Comparison of ENCODE assay signal across 10 cellular contexts in the genomic region with DNA sequence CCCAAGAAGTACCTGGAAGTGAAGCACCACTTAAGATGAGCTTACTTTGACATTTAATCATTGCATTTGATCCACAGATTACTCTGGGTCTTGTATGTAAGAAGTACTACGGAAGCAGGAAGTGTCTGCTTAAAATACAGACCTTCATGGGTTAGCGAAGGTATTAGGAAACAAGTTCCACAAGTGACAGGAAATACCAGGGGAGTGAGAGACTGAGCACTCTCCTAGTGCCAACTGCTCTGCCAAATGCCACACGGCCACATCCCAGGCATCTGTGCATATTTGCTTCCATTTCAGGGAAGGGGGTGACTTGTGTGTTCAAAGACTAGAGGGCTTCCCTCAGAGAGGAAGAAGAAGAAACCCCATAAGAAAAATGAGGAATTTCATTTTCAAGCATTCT. TPM values are rescaled to one million over a fixed set of nuclear protein-coding genes. Genes with fewer than 3 reads are reported as not detected.
DNase-seq lines count a peak whose midpoint lies in the region; ATAC-seq, FAIRE-seq and TF ChIP-seq lines count a peak whose summit lies in the region.
"Had no signal": no experiment of that assay in that cellular context is flagged by ENCODE, and none has a peak within 500 bp of the region (broad histone marks: within the 10 kb centered on the region; RNA-seq: fewer than 3 reads in every experiment).

No MANE protein-coding gene starts in this region.

- TF ChIP-seq CTCF in right lobe of liver (IDR thresholded peaks at IDR 0.05) (no peak), HepG2 (CRISPR knock-in tag; IDR thresholded peaks at IDR 0.05) (no peak), HFFc6 (IDR thresholded peaks at IDR 0.05) (no peak)

- H3K79me2 ChIP-seq in HepG2 (ENCODE audit: insufficient read depth, low read length) = no peaks in the 10 kb centered on the region

- H3K4me2 ChIP-seq in HepG2 (ENCODE audit: low read depth, low read length) = no peak overlapping the region

- H3K36me3 ChIP-seq in right lobe of liver (no peaks in the 10 kb centered on the region), HepG2 (replicated peaks in 1 of 2; ENCODE audit: control insufficient read depth in 1 of 2, insufficient read depth in 2 of 2, low read length in 2 of 2) (no peaks in the 10 kb centered on the region)

- no peaks in the 10 kb centered on the region for H3K9me3 ChIP-seq in right lobe of liver
- H3K9me3 ChIP-seq in HepG2 (ENCODE audit: low read length) = no peaks in the 10 kb centered on the region
- no peaks in the 10 kb centered on the region for H3K9me3 ChIP-seq in T-helper 17 cell (ENCODE audit: control insufficient read depth, low read length, poor library complexity, severe bottlenecking)

- CTCF ChIA-PET in HepG2 (lab: Yijun Ruan, JAX; ENCODE audit: low intra/inter-chr PET ratio, low total read pairs) = interaction anchor here (1.9 kb wide), 1 partner anchor 200 kb away, joined by 5 read pairs; no protein-coding TSS in a partner anchor

- TF ChIP-seq POLR2A in right lobe of liver (IDR thresholded peaks at IDR 0.05) = no peak
- TF ChIP-seq POLR2A in HepG2 (IDR thresholded peaks at IDR 0.05; ENCODE audit: insufficient read depth in 1 of 2, low read depth in 2 of 2, low read length in 2 of 2) = no peak

- H3K9ac ChIP-seq in HepG2 (ENCODE audit: insufficient read depth, low read depth, low read length) = no peak overlapping the region

- peak overlapping the region; percentile 55 for H3K4me3 Mint-ChIP-seq in T-helper 17 cell
- no peak overlapping the region for H3K4me3 Mint-ChIP-seq in HFFc6

- in situ Hi-C loops in HepG2 (cut with HindIII; ENCODE audit: extremely low pct_ligation_motif_present, low pct_unique_long_range_greater_than_20kb) = no loop called here

- H3K27ac ChIP-seq in right lobe of liver (no peak overlapping the region), HepG2 (ENCODE audit: extremely low read length, insufficient read depth, low read length) (no peak overlapping the region)

- H3K9me3 Mint-ChIP-seq in HFFc6 = no peaks in the 10 kb centered on the region

- 16% methylated on average over 3 of the region's 3 CpGs for WGBS in right lobe of liver (ENCODE audit: insufficient coverage, low coverage, low lambda C conversion rate, missing lambda C conversion rate)
- WGBS in HepG2 (ENCODE audit: low lambda C conversion rate) = 17% methylated on average over 3 of the region's 3 CpGs

- ATAC-seq in right lobe of liver (peak in 3 of 4 donors; percentile 21 to 86 (median 42)), HepG2 (no peak), T-helper 17 cell (peak; percentile 45)

- H3K27me3 Mint-ChIP-seq in T-helper 17 cell = no peaks in the 10 kb centered on the region
- H3K27me3 Mint-ChIP-seq in HFFc6 (ENCODE audit: insufficient read depth) = no peaks in the 10 kb centered on the region; the same call in 1 of the 2 replicates

- TF ChIP-seq EP300 in HepG2 (IDR thresholded peaks at IDR 0.05; ENCODE audit: low read depth in 2 of 2, low read length in 2 of 2) = no peak
- no peak for TF ChIP-seq EP300 in HepG2 (CRISPR knock-in tag; IDR thresholded peaks at IDR 0.05; ENCODE audit: borderline replicate concordance)

- no peak overlapping the region for H3K4me3 ChIP-seq in right lobe of liver
- H3K4me3 ChIP-seq in HepG2 (replicated peaks in 1 of 3; ENCODE audit: insufficient read depth in 1 of 3, low read depth in 2 of 3, low read length in 3 of 3) = no peak overlapping the region

- no peaks in the 10 kb centered on the region for H4K20me1 ChIP-seq in HepG2 (ENCODE audit: insufficient read depth, low read length)

- H2AFZ ChIP-seq in HepG2 (ENCODE audit: low read length) = no peak overlapping the region

- intact Hi-C loops in right lobe of liver (cut with DNase I) (loop anchor here (5.0 to 10.0 kb wide), 2 partner anchors 198 to 200 kb away; no protein-coding TSS in a partner anchor), HepG2 (cut with micrococcal nuclease; ENCODE audit: unreplicated experiment) (no loop called here)

- H3K4me1 ChIP-seq in right lobe of liver = no peaks in the 10 kb centered on the region
- no peaks in the 10 kb centered on the region for H3K4me1 ChIP-seq in HepG2 (ENCODE audit: insufficient read depth, low read length)

- H3K27ac Mint-ChIP-seq in T-helper 17 cell = peak overlapping the region; percentile 43
- H3K27ac Mint-ChIP-seq in HFFc6 = no peak overlapping the region

- FAIRE-seq in HepG2 (lab: Jason Lieb, UNC) (no peak), frontal cortex (lab: Jason Lieb, UNC) (no peak)

- H3K27me3 ChIP-seq in right lobe of liver (no peaks in the 10 kb centered on the region), HepG2 (ENCODE audit: control insufficient read depth in 1 of 2, insufficient read depth in 2 of 2, low read length in 2 of 2) (no peaks in the 10 kb centered on the region)

- no peak for TF ChIP-seq RAD21 in HepG2 (CRISPR knock-in tag; IDR thresholded peaks at IDR 0.05)

- BruUV-seq in HepG2 (replicated peaks; lab: Mats Ljungman, UMichigan) = no TSS peak

- H3K4me1 Mint-ChIP-seq in T-helper 17 cell = peaks cover 24% of the 10 kb centered on the region
- H3K4me1 Mint-ChIP-seq in HFFc6 (ENCODE audit: low read depth) = peaks cover 27% of the 10 kb centered on the region

- POLR2A ChIA-PET in HepG2 (lab: Yijun Ruan, JAX) = no interaction called here

- DNase-seq in right lobe of liver (no peak), HepG2 (ENCODE audit: low spot score) (no peak), T-helper 17 cell (no peak), iris pigment epithelial cell (ENCODE audit: low read depth) (peak; percentile 16), frontal cortex (ENCODE audit: low spot score in 2 of 2) (no peak), HFFc6 (no peak), hepatic stellate cell (ENCODE audit: low spot score) (no peak)
- no peak for DNase-seq in stimulated activated CD4-positive, alpha-beta T cell treated with anti-CD3 and anti-CD28 coated beads, Interleukin-4, amount 100 ng/mL, for 4 hours
- DNase-seq: MM.1S; stimulated activated CD4-positive, alpha-beta T cell treated with anti-CD3 and anti-CD28 coated beads, Interleukin-1b, Interleukin-23, amount 100 ng/mL, for 48 hours had no signal

- H3K36me3 Mint-ChIP-seq in T-helper 17 cell (ENCODE audit: low read depth) (peaks cover 2% of the 10 kb centered on the region), HFFc6 (ENCODE audit: low read depth) (no peaks in the 10 kb centered on the region)

TF ChIP-seq in HepG2, 621 proteins besides CTCF, POLR2A, EP300 and RAD21 (continues in another document):
- no peak for TF ChIP-seq ZNF496 (CRISPR knock-in tag; IDR thresholded peaks at IDR 0.05; ENCODE audit: insufficient replicate concordance)
- TF ChIP-seq ZFP36 (IDR thresholded peaks at IDR 0.05; ENCODE audit: borderline replicate concordance, low read depth, low read length, partially characterized antibody) = no peak
- no peak for TF ChIP-seq ZEB1 (IDR thresholded peaks at IDR 0.05; ENCODE audit: insufficient replicate concordance, low read depth)
- no peak for TF ChIP-seq CREB3 (CRISPR knock-in tag; IDR thresholded peaks at IDR 0.05)
- TF ChIP-seq ZNF784 (CRISPR knock-in tag; IDR thresholded peaks at IDR 0.05; ENCODE audit: borderline replicate concordance) = no peak

RNA-seq across cellular contexts. Expression of gene ANK3, which starts 57.2 kb away (rescaled TPM):
- total RNA-seq in right lobe of liver = 10 to 100 TPM in 5 of 6 experiments, 1 to 10 TPM in 1; 7.8 to 25.7 (median 16.6) TPM
- not detected in 2 replicates for total RNA-seq in HepG2 (2016; rRNA removed; fragmentation: Illumina TruSeq; extraction: Trizol)
- not detected in 2 replicates for total RNA-seq in HepG2 (2016; cell fraction: cytosol; rRNA removed; fragmentation: Illumina TruSeq; extraction: Trizol; ENCODE audit: low read depth)
- 0.39 TPM in 1 of 2 replicates, not detected in the other for total RNA-seq in HepG2 (2016; cell fraction: insoluble cytoplasmic fraction; rRNA removed; fragmentation: Illumina TruSeq; extraction: Trizol)
- total RNA-seq in HepG2 (2016; cell fraction: membrane; rRNA removed; fragmentation: Illumina TruSeq; extraction: Trizol) = not detected in 2 replicates
- not detected in 2 replicates for total RNA-seq in HepG2 (2016; cell fraction: nucleus; rRNA removed; fragmentation: Illumina TruSeq; extraction: Trizol)
- polyA plus RNA-seq in HepG2 (2011; rRNA removed) = not detected in 2 replicates
- not detected in 2 replicates for polyA plus RNA-seq in HepG2 (2011; cell fraction: cytosol; rRNA removed)
- polyA plus RNA-seq in HepG2 (2011; cell fraction: nucleus; rRNA removed) = not detected in 2 replicates
- polyA plus RNA-seq in HepG2 (2012) = not detected in 2 replicates
- polyA plus RNA-seq in HepG2 (2016; cell fraction: cytosol; fragmentation: Illumina TruSeq; extraction: Trizol; ENCODE audit: low read depth) = not detected in 2 replicates
- not detected in 2 replicates for polyA plus RNA-seq in HepG2 (2016; cell fraction: insoluble cytoplasmic fraction; fragmentation: Illumina TruSeq; extraction: Trizol; ENCODE audit: low read depth)
- not detected in 2 replicates for polyA plus RNA-seq in HepG2 (2016; cell fraction: membrane; fragmentation: Illumina TruSeq; extraction: Trizol; ENCODE audit: low read depth)
- not detected in 2 replicates for polyA plus RNA-seq in HepG2 (2016; cell fraction: nucleus; fragmentation: Illumina TruSeq; extraction: Trizol; ENCODE audit: insufficient read depth, low read depth)
- polyA minus RNA-seq in HepG2 (2011; rRNA and poly(A)+ RNA removed; ENCODE audit: low replicate concordance) = 10.7 TPM in 1 of 2 replicates, not detected in the other
- not detected in 2 replicates for polyA minus RNA-seq in HepG2 (2011; cell fraction: cytosol; rRNA and poly(A)+ RNA removed)
- not detected in 2 replicates for polyA minus RNA-seq in HepG2 (2011; cell fraction: nucleus; rRNA and poly(A)+ RNA removed)
- 10 to 100 TPM; 58.5 to 71.2 TPM for total RNA-seq in T-helper 17 cell
- total RNA-seq in frontal cortex = 205 TPM
- not detected for total RNA-seq in HFFc6 (2021; fragmentation: NEBNext Ultra II Directional; extraction: Animal tissue kit (Norgen Biotek cat#: 25700))

Comparison
In these comparisons a context has a peak if more than half of its experiments do, and no peak if none do; other contexts are left out.
1. RNA of gene ANK3, which starts 57.2 kb away (total RNA-seq): 205 TPM in frontal cortex (single experiment), 58.5 to 71.2 TPM in T-helper 17 cell and 7.8 to 25.7 TPM in right lobe of liver; 0.39 TPM in HepG2 and not detected in HFFc6; every median in the first group is over 4 times any median in the second.